28 cellular contexts compared by ENCODE assay signal in the genomic region with DNA sequence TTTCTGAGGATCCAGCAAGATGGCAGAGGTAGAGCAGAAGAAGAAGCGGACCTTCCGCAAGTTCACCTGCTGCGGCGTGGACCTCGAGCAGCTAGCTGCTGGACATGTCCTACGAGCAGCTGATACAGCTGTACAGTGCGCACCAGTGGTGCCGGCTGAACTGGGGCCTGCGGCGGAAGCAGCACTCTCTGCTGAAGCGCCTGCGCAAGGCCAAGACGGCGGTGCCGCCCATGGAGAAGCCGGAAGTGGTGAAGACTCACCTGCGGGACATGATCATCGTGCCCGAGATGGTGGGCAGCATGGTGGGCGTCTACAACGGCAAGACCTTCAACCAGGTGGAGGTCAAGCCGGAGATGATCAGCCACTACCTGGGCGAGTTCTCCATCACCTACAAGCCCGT.
"Had no signal": no experiment of that assay in that cellular context is flagged by ENCODE, and none has a peak within 500 bp of the region (broad histone marks: within the 10 kb centered on the region; RNA-seq: fewer than 3 reads in every experiment).

No MANE protein-coding gene starts in this region.

- H3K4me3 Mint-ChIP-seq: naive B cell; naive thymus-derived CD8-positive, alpha-beta T cell; natural killer cell treated with Interleukin-12 subunit alpha and Interleukin-12 subunit beta and Interleukin-15 and Interleukin-18, amount 100 ng/mL, for 72 hours; nephron progenitor cell; neural crest cell; stimulated activated effector memory CD8-positive, alpha-beta T cell treated with anti-CD3 and anti-CD28 coated beads, Interleukin-12 subunit alpha, Interleukin-12 subunit beta, amount 100 ng/mL, for 72 hours; stimulated activated naive B cell treated with anti-CD40 and anti-IgM and Interleukin-4, amounts not matched to agents 10 μg/mL and 1 μg/mL and 100 μg/mL, for 72 hours; stimulated activated naive CD8-positive, alpha-beta T cell treated with anti-CD3 and anti-CD28 coated beads, Interleukin-15, Interleukin-2, amounts not matched to agents 100 ng/mL and 50 ng/mL, for 24 hours; type B pancreatic cell had no signal

- H3K36me3 ChIP-seq: ovary, right lobe of liver, sigmoid colon, stomach, tibial nerve, upper lobe of right lung, vagina had no signal

- H3K4me1 Mint-ChIP-seq: naive B cell; naive thymus-derived CD8-positive, alpha-beta T cell; stimulated activated effector memory CD8-positive, alpha-beta T cell treated with anti-CD3 and anti-CD28 coated beads, Interleukin-12 subunit alpha, Interleukin-12 subunit beta, amount 100 ng/mL, for 72 hours; stimulated activated naive B cell treated with anti-CD40 and anti-IgM and Interleukin-4, amounts not matched to agents 10 μg/mL and 1 μg/mL and 100 μg/mL, for 72 hours had no signal

- H3K27me3 Mint-ChIP-seq: progenitor cell of endocrine pancreas; stimulated activated naive CD8-positive, alpha-beta T cell treated with anti-CD3 and anti-CD28 coated beads, Interleukin-15, Interleukin-2, amounts not matched to agents 100 ng/mL and 50 ng/mL, for 24 hours; type B pancreatic cell had no signal

- H3K9ac ChIP-seq: parathyroid adenoma had no signal

- H3K79me2 ChIP-seq: parathyroid adenoma had no signal

- DNase-seq: naive B cell; naive thymus-derived CD8-positive, alpha-beta T cell; nephron progenitor cell; occipital lobe; ovary; posterior cingulate gyrus; psoas muscle; right cardiac atrium; right lobe of liver; sigmoid colon; small intestine; stimulated activated CD4-positive, alpha-beta T cell treated with anti-CD3 and anti-CD28 coated beads, Interleukin-15, amount 100 ng/mL, for 24 hours; stimulated activated CD4-positive, alpha-beta T cell treated with anti-CD3 and anti-CD28 coated beads, Interleukin-2, amount 100 ng/mL, for 24 hours; stimulated activated CD4-positive, alpha-beta T cell treated with anti-CD3 and anti-CD28 coated beads, Interleukin-2, amount 100 ng/mL, for 48 hours; stimulated activated CD4-positive, alpha-beta T cell treated with anti-CD3 and anti-CD28 coated beads, Interleukin-4, amount 100 ng/mL, for 24 hours; stimulated activated naive B cell treated with anti-CD40 and anti-IgM and Interleukin-4, amounts not matched to agents 10 μg/mL and 1 μg/mL and 100 μg/mL, for 72 hours; stimulated activated naive CD4-positive, alpha-beta T cell treated with Interleukin-2 at 50 U/mL for 16 hours; stomach; upper lobe of right lung had no signal

- H3K27ac Mint-ChIP-seq: naive B cell; naive thymus-derived CD8-positive, alpha-beta T cell; natural killer cell treated with Interleukin-12 subunit alpha and Interleukin-12 subunit beta and Interleukin-15 and Interleukin-18, amount 100 ng/mL, for 72 hours; nephron progenitor cell; progenitor cell of endocrine pancreas; stimulated activated effector memory CD8-positive, alpha-beta T cell treated with anti-CD3 and anti-CD28 coated beads, Interleukin-12 subunit alpha, Interleukin-12 subunit beta, amount 100 ng/mL, for 72 hours; stimulated activated naive B cell treated with anti-CD40 and anti-IgM and Interleukin-4, amounts not matched to agents 10 μg/mL and 1 μg/mL and 100 μg/mL, for 72 hours; stimulated activated naive CD8-positive, alpha-beta T cell treated with anti-CD3 and anti-CD28 coated beads, Interleukin-15, Interleukin-2, amounts not matched to agents 100 ng/mL and 50 ng/mL, for 24 hours had no signal

- H3K4me3 ChIP-seq: ovary, psoas muscle, right lobe of liver, sigmoid colon, stomach, tibial nerve, upper lobe of right lung, vagina had no signal

- H3K27me3 ChIP-seq: ovary, right lobe of liver, sigmoid colon, stomach, tibial nerve, upper lobe of right lung, vagina had no signal

- H3K4me1 ChIP-seq: parathyroid adenoma, psoas muscle, right lobe of liver, tibial nerve, upper lobe of right lung had no signal

- ATAC-seq: naive thymus-derived CD8-positive, alpha-beta T cell; natural killer cell treated with Interleukin-12 subunit alpha and Interleukin-12 subunit beta and Interleukin-15 and Interleukin-18, amount 100 ng/mL, for 72 hours; psoas muscle; right cardiac atrium; right lobe of liver; stimulated activated effector memory CD8-positive, alpha-beta T cell treated with anti-CD3 and anti-CD28 coated beads, Interleukin-12 subunit alpha, Interleukin-12 subunit beta, amount 100 ng/mL, for 72 hours; stimulated activated naive B cell treated with anti-CD40 and anti-IgM and Interleukin-4, amounts not matched to agents 10 μg/mL and 1 μg/mL and 100 μg/mL, for 72 hours; upper lobe of right lung had no signal

- H3K9me3 Mint-ChIP-seq: naive B cell; naive thymus-derived CD8-positive, alpha-beta T cell; natural killer cell treated with Interleukin-12 subunit alpha and Interleukin-12 subunit beta and Interleukin-15 and Interleukin-18, amount 100 ng/mL, for 72 hours; neural crest cell; stimulated activated effector memory CD8-positive, alpha-beta T cell treated with anti-CD3 and anti-CD28 coated beads, Interleukin-12 subunit alpha, Interleukin-12 subunit beta, amount 100 ng/mL, for 72 hours; stimulated activated naive B cell treated with anti-CD40 and anti-IgM and Interleukin-4, amounts not matched to agents 10 μg/mL and 1 μg/mL and 100 μg/mL, for 72 hours; stimulated activated naive CD8-positive, alpha-beta T cell treated with anti-CD3 and anti-CD28 coated beads, Interleukin-15, Interleukin-2, amounts not matched to agents 100 ng/mL and 50 ng/mL, for 24 hours; type B pancreatic cell had no signal

- H3K9me3 ChIP-seq: ovary, psoas muscle, right lobe of liver, sigmoid colon, stomach, tibial nerve, upper lobe of right lung, vagina had no signal

- H3K36me3 Mint-ChIP-seq: naive B cell; naive thymus-derived CD8-positive, alpha-beta T cell; natural killer cell treated with Interleukin-12 subunit alpha and Interleukin-12 subunit beta and Interleukin-15 and Interleukin-18, amount 100 ng/mL, for 72 hours; stimulated activated effector memory CD8-positive, alpha-beta T cell treated with anti-CD3 and anti-CD28 coated beads, Interleukin-12 subunit alpha, Interleukin-12 subunit beta, amount 100 ng/mL, for 72 hours; stimulated activated naive B cell treated with anti-CD40 and anti-IgM and Interleukin-4, amounts not matched to agents 10 μg/mL and 1 μg/mL and 100 μg/mL, for 72 hours; type B pancreatic cell had no signal

- H3K27ac ChIP-seq: ovary, parathyroid adenoma, psoas muscle, right lobe of liver, sigmoid colon, tibial nerve, upper lobe of right lung, vagina had no signal
